Comparison of ENCODE assay signal across 8 cellular contexts in the genomic region with DNA sequence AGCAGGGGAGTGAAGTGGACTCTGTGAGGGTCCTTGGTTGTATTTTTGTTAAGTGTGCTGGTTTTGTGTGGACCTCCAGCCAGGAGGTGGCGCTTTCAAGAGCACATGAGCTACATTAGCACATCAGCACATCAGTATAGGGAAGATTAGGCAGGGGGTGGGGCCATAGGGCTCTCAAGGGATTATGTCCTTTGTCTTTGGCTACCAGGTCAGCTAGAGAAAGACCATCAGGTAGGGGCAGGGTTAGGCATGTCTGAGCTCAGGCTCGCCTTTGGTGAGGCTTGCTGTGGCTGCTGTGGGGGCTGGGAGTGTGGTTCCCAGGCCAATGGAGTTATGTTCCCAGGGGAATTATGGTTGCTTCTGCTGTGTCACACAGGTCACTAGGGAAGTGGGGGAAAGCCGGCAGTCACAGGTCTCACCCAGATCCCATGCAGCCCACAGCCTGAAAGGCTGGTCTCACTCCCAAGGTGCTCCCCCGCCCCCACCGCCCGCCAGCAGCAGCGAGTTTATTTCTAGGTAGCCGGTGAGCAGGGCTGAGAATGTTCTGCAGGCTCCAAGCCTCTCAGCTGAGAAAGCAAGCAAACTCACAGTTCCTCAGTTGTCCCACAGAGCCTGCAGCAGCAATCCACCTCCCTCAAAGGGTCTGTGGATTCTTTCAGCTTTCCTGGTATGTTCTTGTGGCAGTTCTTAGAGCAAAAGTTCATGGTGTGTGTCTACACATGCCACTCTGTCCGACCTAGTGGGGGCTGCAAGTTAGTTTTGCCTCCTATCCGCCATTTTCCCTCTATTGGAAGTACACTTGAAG. TPM values are rescaled to one million over a fixed set of nuclear protein-coding genes. Genes with fewer than 3 reads are reported as not detected.
A peak's percentile ranks its signal among the peaks of the same experiment; 100 is the strongest.
DNase-seq lines count a peak whose midpoint lies in the region; ATAC-seq and TF ChIP-seq lines count a peak whose summit lies in the region.

No MANE protein-coding gene starts in this region.

- H3K4me1 ChIP-seq in OCI-LY1 (ENCODE audit: insufficient read depth, low read length, severe bottlenecking) = peaks cover 10% of the 10 kb centered on the region
- H3K4me1 ChIP-seq in neuronal stem cell (ENCODE audit: control insufficient read depth in 2 of 2, insufficient read depth in 1 of 2, low read depth in 1 of 2, low read length in 2 of 2) = no peaks in the 10 kb centered on the region

- H3K9ac ChIP-seq in OCI-LY1 (ENCODE audit: low read length) (peak overlapping the region; percentile 24; the same call in 1 of the 2 replicates), neuronal stem cell (ENCODE audit: low read depth, low read length, poor library complexity) (no peak overlapping the region)

- no peak overlapping the region for H4K8ac ChIP-seq in neuronal stem cell (ENCODE audit: low read depth, low read length)

- peak overlapping the region; percentile 57 for H3K23ac ChIP-seq in neuronal stem cell (ENCODE audit: low read depth, low read length, poor library complexity)

- H3K9me3 Mint-ChIP-seq in activated CD8-positive, alpha-beta memory T cell treated with anti-CD3 and anti-CD28 coated beads, Interleukin-2, amount 10 ng/mL, durations not matched to agents 7 days and 5 days (ENCODE audit: low read depth) = no peaks in the 10 kb centered on the region
- peaks cover 2% of the 10 kb centered on the region for H3K9me3 Mint-ChIP-seq in MCF 10A (ENCODE audit: unreplicated experiment)

- no TSS peak for BruUV-seq in MCF 10A (replicated peaks; lab: Mats Ljungman, UMichigan)

- H3K79me2 ChIP-seq in OCI-LY1 (ENCODE audit: insufficient read depth, low read length) = no peaks in the 10 kb centered on the region

- no peaks in the 10 kb centered on the region for H4K20me1 ChIP-seq in OCI-LY1 (ENCODE audit: insufficient read depth, low read length)

- H3K9me3 ChIP-seq in OCI-LY1 (ENCODE audit: low read length) (no peaks in the 10 kb centered on the region), neuronal stem cell (replicated peaks in 1 of 2; ENCODE audit: control insufficient read depth in 2 of 2, insufficient read depth in 1 of 2, low read depth in 1 of 2, low read length in 2 of 2) (no peaks in the 10 kb centered on the region)

- POLR2A ChIA-PET in MCF 10A (lab: Yijun Ruan, JAX) = interaction anchor here (0.6 kb wide), 1 partner anchor 15 kb away, joined by 3 read pairs; no protein-coding TSS in a partner anchor

- ATAC-seq in activated CD8-positive, alpha-beta memory T cell treated with anti-CD3 and anti-CD28 coated beads, Interleukin-2, amount 10 ng/mL, durations not matched to agents 7 days and 5 days = peak; percentile 50
- ATAC-seq in HG03095 (IDR thresholded peaks at IDR 0.05; ENCODE audit: unreplicated experiment) (peak; percentile 68), GM18498 (IDR thresholded peaks at IDR 0.05; ENCODE audit: unreplicated experiment) (no peak)

- no peaks in the 10 kb centered on the region for H3K9me2 ChIP-seq in OCI-LY1 (ENCODE audit: low read depth, low read length)

- H2AK5ac ChIP-seq in neuronal stem cell (ENCODE audit: low read depth, low read length) = no peak overlapping the region

- H2BK12ac ChIP-seq in neuronal stem cell (ENCODE audit: low read length) = no peak overlapping the region

- H3K4me2 ChIP-seq in OCI-LY1 (ENCODE audit: low read length) (peak overlapping the region; percentile 62), neuronal stem cell (ENCODE audit: insufficient read depth, low read length, poor library complexity, severe bottlenecking) (no peak overlapping the region)

- peak overlapping the region; percentile 60; the same call in 1 of the 2 replicates for H2AFZ ChIP-seq in OCI-LY1 (ENCODE audit: low read length)
- peak overlapping the region; percentile 83 for H2AFZ ChIP-seq in neuronal stem cell (ENCODE audit: low read length)

- WGBS in neuronal stem cell (ENCODE audit: extremely low coverage in 2 of 2, insufficient read length in 2 of 2, insufficient replicate concordance in 1 of 2), 2 donors = no CpG with 5 or more reads among the region's 10 CpGs

- H3K4me1 Mint-ChIP-seq in activated CD8-positive, alpha-beta memory T cell treated with anti-CD3 and anti-CD28 coated beads, Interleukin-2, amount 10 ng/mL, durations not matched to agents 7 days and 5 days = peaks cover 14% of the 10 kb centered on the region
- H3K4me1 Mint-ChIP-seq in MCF 10A (ENCODE audit: insufficient read depth, unreplicated experiment) = peaks cover 5% of the 10 kb centered on the region

- H3K27me3 ChIP-seq in OCI-LY1 (ENCODE audit: insufficient read depth, low read length) (no peaks in the 10 kb centered on the region), neuronal stem cell (ENCODE audit: control insufficient read depth in 3 of 3, insufficient read depth in 3 of 3, low read depth in 1 of 3, low read length in 3 of 3) (peaks cover 0 to 8% (median 0%) of the 10 kb centered on the region in 3 experiments)

- intact Hi-C loops in MCF 10A (cut with micrococcal nuclease) = loop anchor here (2.0 kb wide), 1 partner anchor 887 kb away; no protein-coding TSS in a partner anchor

- peaks cover 44% of the 10 kb centered on the region for H3K27me3 Mint-ChIP-seq in activated CD8-positive, alpha-beta memory T cell treated with anti-CD3 and anti-CD28 coated beads, Interleukin-2, amount 10 ng/mL, durations not matched to agents 7 days and 5 days
- peaks cover 71% of the 10 kb centered on the region for H3K27me3 Mint-ChIP-seq in MCF 10A (ENCODE audit: insufficient read depth, unreplicated experiment)

- H3K4me3 Mint-ChIP-seq in activated CD8-positive, alpha-beta memory T cell treated with anti-CD3 and anti-CD28 coated beads, Interleukin-2, amount 10 ng/mL, durations not matched to agents 7 days and 5 days = peak overlapping the region; percentile 83
- peak overlapping the region; percentile 71 for H3K4me3 Mint-ChIP-seq in MCF 10A (ENCODE audit: unreplicated experiment)

- peak overlapping the region; percentile 91 for H3K27ac Mint-ChIP-seq in activated CD8-positive, alpha-beta memory T cell treated with anti-CD3 and anti-CD28 coated beads, Interleukin-2, amount 10 ng/mL, durations not matched to agents 7 days and 5 days
- no peak overlapping the region for H3K27ac Mint-ChIP-seq in MCF 10A (ENCODE audit: low read depth, unreplicated experiment)

- peak; percentile 64 for TF ChIP-seq CTCF in OCI-LY1 (IDR thresholded peaks at IDR 0.05; ENCODE audit: low read length)
- TF ChIP-seq CTCF in MCF 10A (IDR thresholded peaks at IDR 0.05; ENCODE audit: unreplicated experiment) = no peak

- peak overlapping the region; percentile 57 for H3K14ac ChIP-seq in neuronal stem cell (ENCODE audit: low read length)

- H2BK5ac ChIP-seq in neuronal stem cell (ENCODE audit: low read length) = no peak overlapping the region

- H3K79me1 ChIP-seq in neuronal stem cell (ENCODE audit: low read depth, low read length) = no peaks in the 10 kb centered on the region

- H3K4ac ChIP-seq in neuronal stem cell (ENCODE audit: low read length) = no peak overlapping the region

- H3F3A ChIP-seq in OCI-LY1 (ENCODE audit: insufficient read depth, low read length) = no peaks in the 10 kb centered on the region

- H3K36me3 ChIP-seq in OCI-LY1 (ENCODE audit: insufficient read depth, low read length) (no peaks in the 10 kb centered on the region), neuronal stem cell (replicated peaks in 1 of 2; ENCODE audit: control insufficient read depth in 2 of 2, insufficient read depth in 2 of 2, low read length in 2 of 2) (no peaks in the 10 kb centered on the region)

- no peak overlapping the region for H2BK120ac ChIP-seq in neuronal stem cell (ENCODE audit: low read depth, low read length)

- CTCF ChIA-PET in activated CD8-positive, alpha-beta memory T cell treated with anti-CD3 and anti-CD28 coated beads, Interleukin-2, amount 10 ng/mL, durations not matched to agents 7 days and 5 days (lab: Charles Lee) = interaction anchor here (0.7 to 2.9 kb wide), 20 partner anchors 8 to 527 kb away, joined by 3 to 17 read pairs (median 4); partner anchors contain the start of genes MRRF, PDCL and RBM18
- CTCF ChIA-PET in MCF 10A (lab: Yijun Ruan, JAX) = interaction anchor here (0.5 to 5.4 kb wide), 24 partner anchors 8 to 618 kb away, joined by 3 to 209 read pairs (median 4); no protein-coding TSS in a partner anchor

- peak; percentile 58 for DNase-seq in activated CD8-positive, alpha-beta memory T cell treated with anti-CD3 and anti-CD28 coated beads, Interleukin-2, amount 10 ng/mL, durations not matched to agents 7 days and 5 days
- no peak for DNase-seq in activated CD8-positive, alpha-beta memory T cell treated with anti-CD3 and anti-CD28 coated beads, Interleukin-2, amount 50 U/mL, for 4 hours
- DNase-seq in MCF 10A (ENCODE audit: unreplicated experiment) = peak; percentile 13
- no peak for DNase-seq in neuronal stem cell (ENCODE audit: low spot score)
- DNase-seq in epidermal melanocyte (ENCODE audit: insufficient read length, low spot score) = no peak

- H3K27ac ChIP-seq in OCI-LY1 (ENCODE audit: low read depth, low read length, poor library complexity, severe bottlenecking) (peak overlapping the region; percentile 4), neuronal stem cell (replicated peaks; ENCODE audit: low read length) (no peak overlapping the region)

- H3K4me3 ChIP-seq in OCI-LY1 (ENCODE audit: low read depth, low read length, poor library complexity, severe bottlenecking) (peak overlapping the region; percentile 61), neuronal stem cell (ENCODE audit: low read length in 2 of 2) (peak overlapping the region in 1 of 2 donors; percentile 31)

- H3K36me3 Mint-ChIP-seq in activated CD8-positive, alpha-beta memory T cell treated with anti-CD3 and anti-CD28 coated beads, Interleukin-2, amount 10 ng/mL, durations not matched to agents 7 days and 5 days = no peaks in the 10 kb centered on the region
- no peaks in the 10 kb centered on the region for H3K36me3 Mint-ChIP-seq in MCF 10A (ENCODE audit: insufficient read depth, unreplicated experiment)

- H2BK15ac ChIP-seq in neuronal stem cell (ENCODE audit: low read length) = no peak overlapping the region

- no peak overlapping the region for H4K91ac ChIP-seq in neuronal stem cell (ENCODE audit: low read depth, low read length, poor library complexity)

- H3K18ac ChIP-seq in neuronal stem cell (ENCODE audit: low read length) = peak overlapping the region; percentile 41

RNA-seq across cellular contexts. Expression of gene OR1J1, which starts 13.7 kb away (rescaled TPM):
- total RNA-seq in activated CD8-positive, alpha-beta memory T cell treated with anti-CD3 and anti-CD28 coated beads, Interleukin-2, amount 10 ng/mL, durations not matched to agents 7 days and 5 days = not detected
- total RNA-seq in MCF 10A (2022) = not detected in 2 replicates
- polyA plus RNA-seq in neuronal stem cell (2013, experiment 1 of 2) = not detected
- not detected for polyA plus RNA-seq in neuronal stem cell (2013, experiment 2 of 2)

RNA-seq across cellular contexts. Expression of gene OR1J2, which starts 46.6 kb away (rescaled TPM):
- total RNA-seq in activated CD8-positive, alpha-beta memory T cell treated with anti-CD3 and anti-CD28 coated beads, Interleukin-2, amount 10 ng/mL, durations not matched to agents 7 days and 5 days = not detected
- not detected in 2 replicates for total RNA-seq in MCF 10A (2022)
- polyA plus RNA-seq in neuronal stem cell (2013, experiment 1 of 2) = not detected
- not detected for polyA plus RNA-seq in neuronal stem cell (2013, experiment 2 of 2)

RNA-seq across cellular contexts. Expression of gene OR1J4, which starts 54.9 kb away (rescaled TPM):
- total RNA-seq in activated CD8-positive, alpha-beta memory T cell treated with anti-CD3 and anti-CD28 coated beads, Interleukin-2, amount 10 ng/mL, durations not matched to agents 7 days and 5 days = not detected
- not detected in 2 replicates for total RNA-seq in MCF 10A (2022)
- polyA plus RNA-seq in neuronal stem cell (2013, experiment 1 of 2) = not detected
- polyA plus RNA-seq in neuronal stem cell (2013, experiment 2 of 2) = not detected

Comparison
In these comparisons a context has a peak if more than half of its experiments do, and no peak if none do; other contexts are left out.
1. DNase-seq: peak in activated CD8-positive, alpha-beta memory T cell treated with anti-CD3 and anti-CD28 coated beads, Interleukin-2, amount 10 ng/mL, durations not matched to agents 7 days and 5 days (single experiment) and MCF 10A (single experiment); none in activated CD8-positive, alpha-beta memory T cell treated with anti-CD3 and anti-CD28 coated beads, Interleukin-2, amount 50 U/mL, for 4 hours (single experiment), neuronal stem cell (single experiment) and epidermal melanocyte (single experiment).